22 cellular contexts compared by ENCODE assay signal in the genomic region with DNA sequence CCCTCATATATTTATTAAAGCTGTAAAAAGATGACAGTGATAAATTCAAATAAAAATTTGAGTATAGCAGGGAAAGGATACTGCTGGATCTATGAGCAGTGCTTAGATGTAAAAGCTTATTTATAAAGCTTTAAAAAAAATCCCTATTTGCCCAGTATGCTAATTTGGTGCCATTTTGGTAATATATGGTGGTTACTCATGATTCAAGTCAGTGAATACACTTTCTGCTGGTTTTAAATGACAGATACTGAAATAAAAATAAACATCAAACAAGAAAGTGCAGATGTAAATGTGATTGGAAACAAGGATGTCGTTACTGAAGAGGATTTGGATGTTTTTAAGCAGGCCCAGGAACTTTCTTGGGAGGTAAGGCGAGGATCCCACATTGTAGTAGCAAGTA.
DNase-seq lines count a peak whose midpoint lies in the region; ATAC-seq and TF ChIP-seq lines count a peak whose summit lies in the region.
"Had no signal": no experiment of that assay in that cellular context is flagged by ENCODE, and none has a peak within 500 bp of the region (broad histone marks: within the 10 kb centered on the region; RNA-seq: fewer than 3 reads in every experiment).

No MANE protein-coding gene starts in this region.

- 20% methylated on average over 1 of the region's 2 CpGs for whole genome bisulfite sequencing in right lobe of liver (ENCODE audit: insufficient coverage, low coverage, low lambda C conversion rate, missing lambda C conversion rate)
- WGBS in GM23248 (ENCODE audit: low coverage in 1 of 2, low lambda C conversion rate in 2 of 2, missing lambda C conversion rate in 2 of 2), 2 experiments: 100% methylated on average over 2 of the region's 2 CpGs

- intact Hi-C loops in activated CD4-positive, alpha-beta T cell treated with anti-CD3 and anti-CD28 coated beads for 36 hours (cut with DNase I, micrococcal nuclease): loop anchor here in 1 of 2 experiments (5.0 to 10.0 kb wide), 2 partner anchors 80 to 152 kb away; a partner anchor contains a TSS
- intact Hi-C loops in right lobe of liver (cut with DNase I): no loop called here
- intact Hi-C loops in Caco-2 (cut with micrococcal nuclease; ENCODE audit: unreplicated experiment): loop anchor here (5.0 kb wide), 1 partner anchor 45 kb away; no protein-coding TSS in a partner anchor

- H3K9me2 ChIP-seq in GM23248 (ENCODE audit: insufficient read depth): no peaks in the 10 kb centered on the region

- peaks cover 31% of the 10 kb centered on the region for H3K36me3 Mint-ChIP-seq in activated CD4-positive, alpha-beta T cell treated with anti-CD3 and anti-CD28 coated beads for 36 hours (ENCODE audit: low read depth)
- H3K36me3 Mint-ChIP-seq in Caco-2 (ENCODE audit: insufficient read depth, unreplicated experiment): peaks cover 9% of the 10 kb centered on the region

- H3K4me1 Mint-ChIP-seq in activated CD4-positive, alpha-beta T cell treated with anti-CD3 and anti-CD28 coated beads for 36 hours: peaks cover 27% of the 10 kb centered on the region
- H3K4me1 Mint-ChIP-seq in Caco-2 (ENCODE audit: low read depth, unreplicated experiment): peaks cover 5% of the 10 kb centered on the region

- no peaks in the 10 kb centered on the region for H4K20me1 ChIP-seq in OCI-LY3 (ENCODE audit: insufficient read depth, low read length)
- H4K20me1 ChIP-seq in GM23248 (ENCODE audit: insufficient read depth): no peaks in the 10 kb centered on the region

- H3K36me3 ChIP-seq in GM06990 (ENCODE audit: control insufficient read depth, insufficient read depth, low read length) (no peaks in the 10 kb centered on the region), OCI-LY3 (replicated peaks; ENCODE audit: low read depth, low read length) (no peaks in the 10 kb centered on the region), right lobe of liver (no peaks in the 10 kb centered on the region), GM23248 (ENCODE audit: low read depth) (peaks cover 5% of the 10 kb centered on the region), Caco-2 (ENCODE audit: control insufficient read depth, insufficient read depth, low read length) (no peaks in the 10 kb centered on the region)

- H3K79me2 ChIP-seq in OCI-LY3 (ENCODE audit: low read length): no peaks in the 10 kb centered on the region
- no peaks in the 10 kb centered on the region for H3K79me2 ChIP-seq in GM23248 (ENCODE audit: insufficient read depth)

- no peaks in the 10 kb centered on the region for H3K27me3 ChIP-seq in GM06990 (replicated peaks; ENCODE audit: control insufficient read depth, insufficient read depth, low read length)
- no peaks in the 10 kb centered on the region for H3K27me3 ChIP-seq in OCI-LY3 (ENCODE audit: low read depth, low read length)
- H3K27me3 ChIP-seq in right lobe of liver: no peaks in the 10 kb centered on the region
- no peaks in the 10 kb centered on the region for H3K27me3 ChIP-seq in GM23248 (replicated peaks; ENCODE audit: insufficient read depth)
- no peaks in the 10 kb centered on the region for H3K27me3 ChIP-seq in Caco-2 (replicated peaks; ENCODE audit: control insufficient read depth, insufficient read depth, low read length)
- H3K27me3 ChIP-seq: ascending aorta, stomach, upper lobe of left lung had no signal

- H3K27ac Mint-ChIP-seq in activated CD4-positive, alpha-beta T cell treated with anti-CD3 and anti-CD28 coated beads for 36 hours: peak overlapping the region; percentile 37
- H3K27ac Mint-ChIP-seq in Caco-2 (ENCODE audit: unreplicated experiment): no peak overlapping the region
- H3K27ac Mint-ChIP-seq: CD14-positive monocyte, endodermal cell had no signal

- peak overlapping the region; percentile 10 for H3K4me3 Mint-ChIP-seq in activated CD4-positive, alpha-beta T cell treated with anti-CD3 and anti-CD28 coated beads for 36 hours
- no peak overlapping the region for H3K4me3 Mint-ChIP-seq in Caco-2 (ENCODE audit: unreplicated experiment)
- H3K4me3 Mint-ChIP-seq: CD14-positive monocyte, endodermal cell had no signal

- no TSS peak for BruUV-seq in Caco-2 (replicated peaks; lab: Mats Ljungman, UMichigan)

- TF ChIP-seq CTCF in GM06990 (IDR thresholded peaks at IDR 0.05; ENCODE audit: insufficient read depth, low read length, poor library complexity, severe bottlenecking) (no peak), OCI-LY3 (IDR thresholded peaks at IDR 0.05; ENCODE audit: low read depth, low read length) (no peak), right lobe of liver (IDR thresholded peaks at IDR 0.05) (no peak), Caco-2 (IDR thresholded peaks at IDR 0.05; ENCODE audit: insufficient read depth in 1 of 2, low read depth in 1 of 2, low read length in 1 of 2, severe bottlenecking in 1 of 2, unreplicated experiment in 1 of 2) (no peak)

- no peak for TF ChIP-seq POLR2A in right lobe of liver (IDR thresholded peaks at IDR 0.05)

- H3K4me1 ChIP-seq in OCI-LY3 (ENCODE audit: low read length) (peaks cover 44% of the 10 kb centered on the region), right lobe of liver (peaks cover 0 to 28% (median 5%) of the 10 kb centered on the region in 4 donors), GM23248 (ENCODE audit: insufficient read depth) (no peaks in the 10 kb centered on the region), Caco-2 (no peaks in the 10 kb centered on the region)
- H3K4me1 ChIP-seq: upper lobe of left lung had no signal

- no peaks in the 10 kb centered on the region for H3K27me3 Mint-ChIP-seq in activated CD4-positive, alpha-beta T cell treated with anti-CD3 and anti-CD28 coated beads for 36 hours
- no peaks in the 10 kb centered on the region for H3K27me3 Mint-ChIP-seq in Caco-2 (ENCODE audit: insufficient read depth, unreplicated experiment)

- POLR2A ChIA-PET in activated CD4-positive, alpha-beta T cell treated with anti-CD3 and anti-CD28 coated beads for 36 hours (lab: Charles Lee): no interaction called here
- POLR2A ChIA-PET in Caco-2 (lab: Charles Lee): no interaction called here

- H2AFZ ChIP-seq in OCI-LY3 (ENCODE audit: low read depth, low read length) (no peak overlapping the region), GM23248 (no peak overlapping the region)

- H3K27ac ChIP-seq in OCI-LY3 (ENCODE audit: low read length): peak overlapping the region; percentile 62
- H3K27ac ChIP-seq in right lobe of liver: peak overlapping the region; percentile 4 to 65 (median 32)
- no peak overlapping the region for H3K27ac ChIP-seq in GM23248
- H3K27ac ChIP-seq: ascending aorta, stomach, upper lobe of left lung had no signal

- H3K4me2 ChIP-seq in OCI-LY3 (ENCODE audit: low read length) (peak overlapping the region; percentile 77), GM23248 (ENCODE audit: unreplicated experiment) (no peak overlapping the region)

- H3K9me3 ChIP-seq in OCI-LY3 (ENCODE audit: insufficient read depth, low read length) (no peaks in the 10 kb centered on the region), right lobe of liver (no peaks in the 10 kb centered on the region), GM23248 (ENCODE audit: low read depth) (no peaks in the 10 kb centered on the region), Caco-2 (no peaks in the 10 kb centered on the region)
- H3K9me3 ChIP-seq: ascending aorta, stomach, upper lobe of left lung had no signal

- no peaks in the 10 kb centered on the region for H3K9me3 Mint-ChIP-seq in activated CD4-positive, alpha-beta T cell treated with anti-CD3 and anti-CD28 coated beads for 36 hours (ENCODE audit: low read depth)
- H3K9me3 Mint-ChIP-seq in Caco-2 (ENCODE audit: unreplicated experiment): no peaks in the 10 kb centered on the region
- H3K9me3 Mint-ChIP-seq: CD14-positive monocyte, endodermal cell had no signal

- peak overlapping the region; percentile 30; the same call in 1 of the 2 replicates for H3K4me3 ChIP-seq in GM06990 (replicated peaks; ENCODE audit: low read depth, low read length)
- H3K4me3 ChIP-seq in OCI-LY3 (ENCODE audit: low read length): peak overlapping the region; percentile 60
- peak overlapping the region in 2 of 3 donors; percentile 1 to 3 for H3K4me3 ChIP-seq in right lobe of liver
- no peak overlapping the region for H3K4me3 ChIP-seq in GM23248
- H3K4me3 ChIP-seq in Caco-2 (ENCODE audit: low read depth, low read length): no peak overlapping the region
- H3K4me3 ChIP-seq: ascending aorta, stomach, upper lobe of left lung had no signal

- H3F3A ChIP-seq in GM23248 (ENCODE audit: insufficient read depth): no peaks in the 10 kb centered on the region

- peak; percentile 59 for ATAC-seq in activated CD4-positive, alpha-beta T cell treated with anti-CD3 and anti-CD28 coated beads for 36 hours
- no peak for ATAC-seq in right lobe of liver
- ATAC-seq: left ventricle myocardium superior had no signal

- in situ Hi-C loops in GM23248 (cut with MboI): no loop called here

- DNase-seq in activated CD4-positive, alpha-beta T cell treated with anti-CD3 and anti-CD28 coated beads for 36 hours: no peak
- no peak for DNase-seq in activated CD4-positive, alpha-beta T cell treated with anti-CD3 and anti-CD28 coated beads, Interleukin-2, amount 50 U/mL, for 48 hours
- DNase-seq in GM06990 (ENCODE audit: extremely low read depth, insufficient read length) (no peak), right lobe of liver (no peak), RKO (ENCODE audit: low spot score) (no peak), GM23248 (no peak), Caco-2 (no peak)
- DNase-seq: activated CD4-positive, CD25-positive, alpha-beta regulatory T cell treated with anti-CD3 and anti-CD28 coated beads, Interleukin-2, amount 50 U/mL, for 72 hours; glutamatergic neuron; KBM-7; left ventricle myocardium superior; NCI-H1048; NCI-H2081 treated with DMSO at 0.1 percent for 48 hours; NCI-H524; SHP77 treated with DMSO at 0.1 percent for 48 hours; stomach; T-helper 9 cell; upper lobe of left lung had no signal

- CTCF ChIA-PET in activated CD4-positive, alpha-beta T cell treated with anti-CD3 and anti-CD28 coated beads for 36 hours (lab: Charles Lee): interaction anchor here (1.0 to 2.9 kb wide), 4 partner anchors 10 to 43 kb away, joined by 3 to 10 read pairs (median 4); no protein-coding TSS in a partner anchor
- CTCF ChIA-PET in Caco-2 (lab: Charles Lee): no interaction called here

- peak overlapping the region; percentile 31; the same call in 1 of the 2 replicates for H3K9ac ChIP-seq in OCI-LY3 (ENCODE audit: low read length)
- no peak overlapping the region for H3K9ac ChIP-seq in GM23248

Comparison
In these comparisons a context has a peak if more than half of its experiments do, and no peak if none do; other contexts are left out.
1. H3K4me3 ChIP-seq: peak in GM06990 (single experiment), OCI-LY3 (single experiment) and right lobe of liver (2 of 3); none in GM23248 (single experiment) and Caco-2 (single experiment).